Comparison of ENCODE assay signal across 10 cellular contexts in genomic region chr2:235170536-235171510, GRCh38.
DNase-seq lines count a peak whose midpoint lies in the region; ATAC-seq, FAIRE-seq and TF ChIP-seq lines count a peak whose summit lies in the region.
"Had no signal": no experiment of that assay in that cellular context is flagged by ENCODE, and none has a peak within 500 bp of the region (broad histone marks: within the 10 kb centered on the region; RNA-seq: fewer than 3 reads in every experiment).

No MANE protein-coding gene starts in this region.

- no peak for TF ChIP-seq EP300 in sigmoid colon (IDR thresholded peaks at IDR 0.05)

- ATAC-seq in pancreas, result peak; percentile 43 to 75 (median 64)
- ATAC-seq in HG03469 (IDR thresholded peaks at IDR 0.05; ENCODE audit: unreplicated experiment), result no peak

- DNase-seq in GM03348 (ENCODE audit: low spot score) (peak; percentile 87), NCI-H2196 treated with DMSO at 0.1 percent for 48 hours (lab: John Stamatoyannopoulos, UW; ENCODE audit: unreplicated experiment) (peak; percentile 71), ecto neural progenitor cell (ENCODE audit: low spot score) (peak; percentile 65), pancreas (peak in 2 of 6 donors; percentile 6 to 15), sigmoid colon (no peak)
- no peak for DNase-seq in activated CD4-positive, CD25-positive, alpha-beta regulatory T cell treated with anti-CD3 and anti-CD28 coated beads, Interleukin-2, amount 50 U/mL, for 72 hours
- DNase-seq in stimulated activated CD4-positive, alpha-beta T cell treated with anti-CD3 and anti-CD28 coated beads, Interleukin-12 subunit alpha, Interleukin-12 subunit beta, amount 100 ng/mL, for 4 hours, result no peak
- DNase-seq: stimulated activated naive B cell treated with anti-CD40 and anti-IgM and Interleukin-4, amounts not matched to agents 10 μg/mL and 1 μg/mL and 100 μg/mL, for 72 hours had no signal

- WGBS in pancreas, 2 donors, result 33 to 36% methylated on average over 8 of the region's 8 CpGs
- 23 to 48% methylated on average over 8 of the region's 8 CpGs for WGBS in sigmoid colon, 2 donors

- TF ChIP-seq CTCF in pancreas (IDR thresholded peaks at IDR 0.05) (no peak), sigmoid colon (IDR thresholded peaks at IDR 0.05) (peak in 1 of 4 experiments; percentile 11)

- H3K27ac ChIP-seq in pancreas (no peak overlapping the region), sigmoid colon (peak overlapping the region in 1 of 4 donors; percentile 9)

- H3K4me1 ChIP-seq in pancreas, result no peaks in the 10 kb centered on the region
- peaks cover 0 to 18% (median 15%) of the 10 kb centered on the region in 4 donors for H3K4me1 ChIP-seq in sigmoid colon

- no peak for TF ChIP-seq POLR2A in sigmoid colon (IDR thresholded peaks at IDR 0.05)

- FAIRE-seq in pancreas (lab: Jason Lieb, UNC), result no peak
- FAIRE-seq: endothelial cell of umbilical vein had no signal

- H3K4me3 ChIP-seq in pancreas (no peak overlapping the region), sigmoid colon (no peak overlapping the region)

- no peaks in the 10 kb centered on the region for H3K36me3 ChIP-seq in pancreas
- no peaks in the 10 kb centered on the region for H3K36me3 ChIP-seq in sigmoid colon

- H3K9me3 ChIP-seq in pancreas (no peaks in the 10 kb centered on the region), sigmoid colon (no peaks in the 10 kb centered on the region)

- intact Hi-C loops in pancreas (cut with DNase I) (no loop called here), sigmoid colon (cut with DNase I) (no loop called here)

- no peaks in the 10 kb centered on the region for H3K27me3 ChIP-seq in pancreas
- H3K27me3 ChIP-seq in sigmoid colon, result no peaks in the 10 kb centered on the region

Comparison
In these comparisons a context has a peak if more than half of its experiments do, and no peak if none do; other contexts are left out.
1. DNase-seq: peak in GM03348 (single experiment), NCI-H2196 treated with DMSO at 0.1 percent for 48 hours (single experiment) and ecto neural progenitor cell (single experiment); none in activated CD4-positive, CD25-positive, alpha-beta regulatory T cell treated with anti-CD3 and anti-CD28 coated beads, Interleukin-2, amount 50 U/mL, for 72 hours (single experiment), stimulated activated CD4-positive, alpha-beta T cell treated with anti-CD3 and anti-CD28 coated beads, Interleukin-12 subunit alpha, Interleukin-12 subunit beta, amount 100 ng/mL, for 4 hours (single experiment) and sigmoid colon (single experiment).